Comparison of ENCODE assay signal across 23 cellular contexts in genomic region chr20:11716945-11717248, GRCh38.
"Had no signal": no experiment of that assay in that cellular context is flagged by ENCODE, and none has a peak within 500 bp of the region (broad histone marks: within the 10 kb centered on the region; RNA-seq: fewer than 3 reads in every experiment).

No MANE protein-coding gene starts in this region.

- H3K4me3 Mint-ChIP-seq: activated naive CD4-positive, alpha-beta T cell treated with anti-CD3 and anti-CD28 coated beads, Interleukin-2, amount 50 U/mL, for 24 hours; central memory CD8-positive, alpha-beta T cell; endodermal cell; nephron progenitor cell; stimulated activated naive B cell treated with anti-CD40 and anti-IgM and Interleukin-4, amounts not matched to agents 10 μg/mL and 1 μg/mL and 100 μg/mL, for 72 hours; type B pancreatic cell had no signal

- H3K27me3 Mint-ChIP-seq: activated naive CD4-positive, alpha-beta T cell treated with anti-CD3 and anti-CD28 coated beads, Interleukin-2, amount 50 U/mL, for 24 hours; central memory CD8-positive, alpha-beta T cell; stimulated activated naive B cell treated with anti-CD40 and anti-IgM and Interleukin-4, amounts not matched to agents 10 μg/mL and 1 μg/mL and 100 μg/mL, for 72 hours; type B pancreatic cell had no signal

- H3K36me3 ChIP-seq: ascending aorta, breast epithelium, esophagus squamous epithelium, heart left ventricle, left lung, right lobe of liver, vagina had no signal

- H3K27ac ChIP-seq: ascending aorta, breast epithelium, coronary artery, esophagus squamous epithelium, heart left ventricle, left lung, right lobe of liver, testis, vagina had no signal

- ATAC-seq: heart left ventricle had no signal

- H3K9me3 Mint-ChIP-seq: nephron progenitor cell; stimulated activated naive B cell treated with anti-CD40 and anti-IgM and Interleukin-4, amounts not matched to agents 10 μg/mL and 1 μg/mL and 100 μg/mL, for 72 hours had no signal

- H3K9me3 ChIP-seq: ascending aorta, breast epithelium, esophagus squamous epithelium, heart left ventricle, left lung, right lobe of liver, testis, vagina had no signal

- H3K4me3 ChIP-seq: ascending aorta, breast epithelium, coronary artery, esophagus squamous epithelium, heart left ventricle, left lung, lung, right lobe of liver, testis, vagina had no signal

- H3K4me1 Mint-ChIP-seq: activated naive CD4-positive, alpha-beta T cell treated with anti-CD3 and anti-CD28 coated beads, Interleukin-2, amount 50 U/mL, for 24 hours; central memory CD8-positive, alpha-beta T cell had no signal

- H3K27me3 ChIP-seq: ascending aorta, breast epithelium, esophagus squamous epithelium, heart left ventricle, left lung, right lobe of liver, testis, vagina had no signal

- DNase-seq: activated CD4-positive, alpha-beta T cell treated with anti-CD3 and anti-CD28 coated beads for 1 hour; activated gamma-delta T cell treated with Interleukin-2 at 50 U/mL for 16 hours; activated T-cell treated with anti-CD3 and anti-CD28 coated beads, Interleukin-2, amount 50 U/mL, for 1 hour; esophagus squamous epithelium; heart left ventricle; left lung; nephron progenitor cell; nucleus accumbens; right lobe of liver; stimulated activated CD4-positive, alpha-beta T cell treated with anti-CD3 and anti-CD28 coated beads, Interleukin-2, amount 100 ng/mL, for 48 hours; stimulated activated CD8-positive, alpha-beta memory T cell treated with anti-CD3 and anti-CD28 coated beads, Interleukin-4, amount 100 ng/mL, for 48 hours; stimulated activated naive B cell treated with anti-CD40 and anti-IgM and Interleukin-4, amounts not matched to agents 10 μg/mL and 1 μg/mL and 100 μg/mL, for 72 hours; T-helper 9 cell; testis had no signal

- H3K4me1 ChIP-seq: ascending aorta, breast epithelium, esophagus squamous epithelium, heart left ventricle, left lung, right lobe of liver, testis, vagina had no signal

- H3K36me3 Mint-ChIP-seq: activated naive CD4-positive, alpha-beta T cell treated with anti-CD3 and anti-CD28 coated beads, Interleukin-2, amount 50 U/mL, for 24 hours; stimulated activated naive B cell treated with anti-CD40 and anti-IgM and Interleukin-4, amounts not matched to agents 10 μg/mL and 1 μg/mL and 100 μg/mL, for 72 hours; type B pancreatic cell had no signal

- H3K27ac Mint-ChIP-seq: activated naive CD4-positive, alpha-beta T cell treated with anti-CD3 and anti-CD28 coated beads, Interleukin-2, amount 50 U/mL, for 24 hours; endodermal cell; nephron progenitor cell; stimulated activated naive B cell treated with anti-CD40 and anti-IgM and Interleukin-4, amounts not matched to agents 10 μg/mL and 1 μg/mL and 100 μg/mL, for 72 hours; type B pancreatic cell had no signal
